Comparison of ENCODE assay signal across 14 cellular contexts in genomic region chr9:38054653-38055052, GRCh38. TPM values are rescaled to one million over a fixed set of nuclear protein-coding genes. Genes with fewer than 3 reads are reported as not detected.
A peak's percentile ranks its signal among the peaks of the same experiment; 100 is the strongest.
DNase-seq lines count a peak whose midpoint lies in the region; ATAC-seq and TF ChIP-seq lines count a peak whose summit lies in the region.
"Had no signal": no experiment of that assay in that cellular context is flagged by ENCODE, and none has a peak within 500 bp of the region (broad histone marks: within the 10 kb centered on the region; RNA-seq: fewer than 3 reads in every experiment).

No MANE protein-coding gene starts in this region.

- 91% methylated on average over 3 of the region's 3 CpGs for WGBS in SK-N-SH (ENCODE audit: low lambda C conversion rate)
- WGBS in trophoblast cell (ENCODE audit: extremely low coverage, insufficient coverage, insufficient read length): no CpG with 5 or more reads among the region's 3 CpGs

- peak overlapping the region; percentile 18 for H3K27ac Mint-ChIP-seq in Caco-2 (ENCODE audit: unreplicated experiment)
- H3K27ac Mint-ChIP-seq: CD14-positive monocyte, IgD-negative memory B cell had no signal

- H3K27me3 Mint-ChIP-seq in Caco-2 (ENCODE audit: insufficient read depth, unreplicated experiment): no peaks in the 10 kb centered on the region
- H3K27me3 Mint-ChIP-seq: CD4-positive, alpha-beta memory T cell had no signal

- no peak overlapping the region for H3K14ac ChIP-seq in trophoblast cell (ENCODE audit: low read length)

- peaks cover 99% of the 10 kb centered on the region for H3K79me2 ChIP-seq in SK-N-SH (ENCODE audit: insufficient read depth)
- H3K79me2 ChIP-seq in trophoblast cell (ENCODE audit: control insufficient read depth, insufficient read depth, low read length, poor library complexity): peaks cover 25% of the 10 kb centered on the region

- POLR2A ChIA-PET in SK-N-SH (lab: Yijun Ruan, JAX): no interaction called here
- POLR2A ChIA-PET in Caco-2 (lab: Charles Lee): no interaction called here
- POLR2A ChIA-PET in Panc1 (lab: Charles Lee): interaction anchor here (0.6 kb wide), 1 partner anchor 415 kb away, joined by 3 read pairs; no protein-coding TSS in a partner anchor

- H3K27ac ChIP-seq in SK-N-SH (ENCODE audit: low read depth in 2 of 2, low read length in 1 of 2) (no peak overlapping the region), Panc1 (ENCODE audit: low read length) (peak overlapping the region; percentile 99), trophoblast cell (ENCODE audit: low read depth, low read length) (no peak overlapping the region)
- H3K27ac ChIP-seq: BLaER1 had no signal

- no peaks in the 10 kb centered on the region for H3K9me2 ChIP-seq in SK-N-SH

- peaks cover 16% of the 10 kb centered on the region for H3K36me3 Mint-ChIP-seq in Caco-2 (ENCODE audit: insufficient read depth, unreplicated experiment)
- H3K36me3 Mint-ChIP-seq: CD4-positive, alpha-beta memory T cell; IgD-negative memory B cell had no signal

- no peak overlapping the region for H2AK5ac ChIP-seq in trophoblast cell (ENCODE audit: low read length)

- no peaks in the 10 kb centered on the region for H3K79me1 ChIP-seq in trophoblast cell (ENCODE audit: low read length)

- peaks cover 56% of the 10 kb centered on the region for H3K4me1 Mint-ChIP-seq in Caco-2 (ENCODE audit: low read depth, unreplicated experiment)
- H3K4me1 Mint-ChIP-seq: CD4-positive, alpha-beta memory T cell had no signal

- no peaks in the 10 kb centered on the region for H3K9me3 Mint-ChIP-seq in Caco-2 (ENCODE audit: unreplicated experiment)
- H3K9me3 Mint-ChIP-seq: CD14-positive monocyte; CD4-positive, alpha-beta memory T cell; H9; IgD-negative memory B cell had no signal

- intact Hi-C loops in Caco-2 (cut with micrococcal nuclease; ENCODE audit: unreplicated experiment) (no loop called here), Panc1 (cut with micrococcal nuclease; ENCODE audit: unreplicated experiment) (no loop called here)

- peak overlapping the region; percentile 13; the same call in 1 of the 2 replicates for H3K4me2 ChIP-seq in SK-N-SH
- H3K4me2 ChIP-seq in trophoblast cell (ENCODE audit: low read length): no peak overlapping the region
- H3K4me2 ChIP-seq: BLaER1 had no signal

- no peak for ATAC-seq in SK-N-SH treated with all-trans-retinoic acid at 6 μM for 48 hours
- no peak for ATAC-seq in Panc1
- no peak for ATAC-seq in HG03196 (IDR thresholded peaks at IDR 0.05; ENCODE audit: unreplicated experiment)

- no peak overlapping the region for H3K18ac ChIP-seq in trophoblast cell (ENCODE audit: low read length)

- H3K4me1 ChIP-seq in SK-N-SH (ENCODE audit: control insufficient read depth in 1 of 2, insufficient read depth in 2 of 2, low read depth in 1 of 2, low read length in 1 of 2): peaks cover 23 to 28% of the 10 kb centered on the region in 2 experiments; a peak in 2 of 4 replicates
- H3K4me1 ChIP-seq in Caco-2: peaks cover 43% of the 10 kb centered on the region
- H3K4me1 ChIP-seq in Panc1 (ENCODE audit: control insufficient read depth, insufficient read depth, low read length): peaks cover 97% of the 10 kb centered on the region
- peaks cover 43 to 46% of the 10 kb centered on the region in 2 experiments for H3K4me1 ChIP-seq in trophoblast cell (ENCODE audit: control insufficient read depth in 1 of 2, insufficient read depth in 2 of 2, low read length in 2 of 2)

- H3F3A ChIP-seq in SK-N-SH (replicated peaks; ENCODE audit: insufficient read depth): peaks cover 10% of the 10 kb centered on the region

- H3K27me3 ChIP-seq in SK-N-SH (ENCODE audit: insufficient read depth) (no peaks in the 10 kb centered on the region), Caco-2 (replicated peaks; ENCODE audit: control insufficient read depth, insufficient read depth, low read length) (no peaks in the 10 kb centered on the region), Panc1 (ENCODE audit: control insufficient read depth, insufficient read depth, low read length) (no peaks in the 10 kb centered on the region), trophoblast cell (ENCODE audit: insufficient read depth, low read length) (no peaks in the 10 kb centered on the region)
- H3K27me3 ChIP-seq: BLaER1 had no signal

- no peak overlapping the region for H2BK12ac ChIP-seq in trophoblast cell (ENCODE audit: low read length)

- H2AFZ ChIP-seq in SK-N-SH (ENCODE audit: low read depth) (no peak overlapping the region), trophoblast cell (ENCODE audit: insufficient read depth, low read length, poor library complexity) (no peak overlapping the region)

- H3K36me3 ChIP-seq in SK-N-SH (replicated peaks in 1 of 2; ENCODE audit: control insufficient read depth in 1 of 2, insufficient read depth in 2 of 2, low read length in 1 of 2): peaks cover 11 to 17% of the 10 kb centered on the region in 2 experiments
- H3K36me3 ChIP-seq in Caco-2 (ENCODE audit: control insufficient read depth, insufficient read depth, low read length): no peaks in the 10 kb centered on the region
- 0 out of 2 replicates have a peak, but pooled peaks cover 2% of the 10 kb centered on the region for H3K36me3 ChIP-seq in Panc1 (ENCODE audit: control insufficient read depth, insufficient read depth, low read length)
- H3K36me3 ChIP-seq in trophoblast cell (ENCODE audit: control insufficient read depth in 1 of 2, insufficient read depth in 2 of 2, low read length in 2 of 2): peaks cover 11 to 21% of the 10 kb centered on the region in 2 experiments
- H3K36me3 ChIP-seq: BLaER1 had no signal

- no peak overlapping the region for H2BK120ac ChIP-seq in trophoblast cell (ENCODE audit: insufficient read depth, low read length, poor library complexity)

- H3K23ac ChIP-seq in trophoblast cell (ENCODE audit: low read length): no peak overlapping the region

- H4K91ac ChIP-seq in trophoblast cell (ENCODE audit: low read depth, low read length): no peak overlapping the region

- H4K20me1 ChIP-seq in SK-N-SH (ENCODE audit: insufficient read depth): peaks cover 71% of the 10 kb centered on the region

- H3K4ac ChIP-seq in trophoblast cell (ENCODE audit: low read depth, low read length): peak overlapping the region; percentile 87

- no peak overlapping the region for H3K9ac ChIP-seq in SK-N-SH
- no peak overlapping the region for H3K9ac ChIP-seq in trophoblast cell (ENCODE audit: low read length)
- H3K9ac ChIP-seq: BLaER1 had no signal

- no peak for TF ChIP-seq EP300 in SK-N-SH (IDR thresholded peaks at IDR 0.05; ENCODE audit: borderline replicate concordance in 1 of 2, low read depth in 1 of 2, low read length in 1 of 2)

- H4K12ac ChIP-seq in trophoblast cell (ENCODE audit: low read depth, low read length): no peak overlapping the region

- no peak overlapping the region for H3K4me3 ChIP-seq in SK-N-SH (ENCODE audit: low read depth in 2 of 2, low read length in 1 of 2)
- no peak overlapping the region for H3K4me3 ChIP-seq in Caco-2 (ENCODE audit: low read depth, low read length)
- H3K4me3 ChIP-seq in Panc1 (ENCODE audit: low read depth in 2 of 2, low read length in 2 of 2): no peak overlapping the region
- H3K4me3 ChIP-seq in trophoblast cell (ENCODE audit: low read depth, low read length): no peak overlapping the region
- H3K4me3 ChIP-seq: BLaER1 had no signal

- TF ChIP-seq RAD21 in SK-N-SH (IDR thresholded peaks at IDR 0.05; ENCODE audit: low read length): no peak

- no peak overlapping the region for H3K4me3 Mint-ChIP-seq in Caco-2 (ENCODE audit: unreplicated experiment)
- H3K4me3 Mint-ChIP-seq: CD14-positive monocyte; CD4-positive, alpha-beta memory T cell; H9; IgD-negative memory B cell had no signal

- CTCF ChIA-PET in SK-N-SH (lab: Yijun Ruan, JAX) (interaction anchor here (0.8 to 1.9 kb wide), 5 partner anchors 9 to 143 kb away, joined by 3 to 8 read pairs (median 4); partner anchors contain the start of gene SHB), Caco-2 (lab: Charles Lee) (interaction anchor here (1.3 kb wide), 1 partner anchor 141 kb away, joined by 6 read pairs; no protein-coding TSS in a partner anchor), Panc1 (lab: Charles Lee) (interaction anchor here (1.7 kb wide), 1 partner anchor 37 kb away, joined by 4 read pairs; no protein-coding TSS in a partner anchor)

- BruUV-seq in Caco-2 (replicated peaks; lab: Mats Ljungman, UMichigan) (no TSS peak), Panc1 (replicated peaks; lab: Mats Ljungman, UMichigan) (no TSS peak)

- DNase-seq in SK-N-SH (no peak), Caco-2 (no peak), Panc1 (ENCODE audit: low read depth, low spot score) (no peak), trophoblast cell (no peak), HT-29 (ENCODE audit: low spot score) (no peak)
- DNase-seq: 8988T; Calu3; CD4-positive, alpha-beta memory T cell; H9 had no signal

- no peak for TF ChIP-seq CTCF in SK-N-SH (IDR thresholded peaks at IDR 0.05)
- no peak for TF ChIP-seq CTCF in Caco-2 (IDR thresholded peaks at IDR 0.05; ENCODE audit: insufficient read depth in 1 of 2, low read depth in 1 of 2, low read length in 1 of 2, severe bottlenecking in 1 of 2, unreplicated experiment in 1 of 2)
- no peak for TF ChIP-seq CTCF in Panc1 (IDR thresholded peaks at IDR 0.05)

- in situ Hi-C loops in Panc1 (cut with HindIII; ENCODE audit: low pct_unique_long_range_greater_than_20kb, low sequenced_read_pairs): no loop called here

- H3K9me3 ChIP-seq in SK-N-SH (no peaks in the 10 kb centered on the region), Caco-2 (no peaks in the 10 kb centered on the region), Panc1 (ENCODE audit: control insufficient read depth, insufficient read depth, low read depth, low read length) (no peaks in the 10 kb centered on the region), trophoblast cell (ENCODE audit: insufficient read depth, low read depth, low read length) (no peaks in the 10 kb centered on the region)
- H3K9me3 ChIP-seq: BLaER1 had no signal

- H2BK5ac ChIP-seq in trophoblast cell (ENCODE audit: low read depth, low read length, poor library complexity): no peak overlapping the region

- no peak overlapping the region for H4K8ac ChIP-seq in trophoblast cell (ENCODE audit: low read depth, low read length)

TF ChIP-seq in SK-N-SH treated with all-trans-retinoic acid at 6 μM for 48 hours, 23 proteins besides CTCF, POLR2A, EP300 and RAD21 (continues in another document):
- TF ChIP-seq ZNF565 (CRISPR knock-in tag; conservative IDR thresholded peaks at IDR 0.05; ENCODE audit: low read depth): no peak

RNA-seq across cellular contexts. Expression of gene SHB, which starts 14.4 kb away (rescaled TPM):
- 20.5 and 26.0 TPM in 2 replicates for polyA plus RNA-seq in SK-N-SH (2012; rRNA removed)
- polyA plus RNA-seq in SK-N-SH (2012; cell fraction: cytosol; rRNA removed): 14.2 and 18.7 TPM in 2 replicates
- 21.7 and 22.0 TPM in 2 replicates for polyA plus RNA-seq in SK-N-SH (2012; cell fraction: nucleus; rRNA removed)
- 18.3 and 18.4 TPM in 2 replicates for total RNA-seq in Caco-2 (2022)
- total RNA-seq in Panc1 (2021; ENCODE audit: unreplicated experiment): 59.9 TPM
- polyA plus RNA-seq in Panc1 (2012; ENCODE audit: insufficient read length): 63.1 TPM
- polyA plus RNA-seq in trophoblast cell (2013): 21.8 and 22.1 TPM in 2 replicates
- 54.8 and 65.4 TPM in 2 replicates for total RNA-seq in HT-29 (2014; rRNA removed; shearing (Covaris generic))
- polyA plus RNA-seq: IgD-negative memory B cell had no signal
